ENCODE assay signal across 21 cellular contexts in genomic region chr15:100928632-100929280, GRCh38. TPM values are rescaled to one million over a fixed set of nuclear protein-coding genes. Genes with fewer than 3 reads are reported as not detected.
A peak's percentile ranks its signal among the peaks of the same experiment; 100 is the strongest.
DNase-seq lines count a peak whose midpoint lies in the region; ATAC-seq and TF ChIP-seq lines count a peak whose summit lies in the region.
"Had no signal": no experiment of that assay in that cellular context is flagged by ENCODE, and none has a peak within 500 bp of the region (broad histone marks: within the 10 kb centered on the region; RNA-seq: fewer than 3 reads in every experiment).

No MANE protein-coding gene starts in this region.

- H3K27ac ChIP-seq in WERI-Rb-1: peak overlapping the region; percentile 52

- H3K4me1 ChIP-seq in Caco-2 (peaks cover 14% of the 10 kb centered on the region), mucosa of descending colon (ENCODE audit: low read depth) (peaks cover 18% of the 10 kb centered on the region)

- POLR2A ChIA-PET in Caco-2 (lab: Charles Lee): no interaction called here

- CTCF ChIA-PET in Caco-2 (lab: Charles Lee): interaction anchor here (1.6 kb wide), 1 partner anchor 10 kb away, joined by 11 read pairs; the partner anchor contains the start of gene LRRK1

- DNase-seq in Caco-2 (peak; percentile 70 to 73), NCI-H1417 treated with DMSO at 0.1 percent for 48 hours (lab: John Stamatoyannopoulos, UW) (peak; percentile 28), WERI-Rb-1 (no peak), mucosa of descending colon (peak in 2 of 3 donors; percentile 67 to 73), AG08395 (ENCODE audit: low spot score) (no peak)
- DNase-seq in activated naive CD4-positive, alpha-beta T cell (lab: John Stamatoyannopoulos, UW): no peak
- DNase-seq: ACHN; activated CD8-positive, alpha-beta memory T cell treated with anti-CD3 and anti-CD28 coated beads, Interleukin-2, amount 50 U/mL, for 48 hours; activated naive CD4-positive, alpha-beta T cell treated with anti-CD3 and anti-CD28 coated beads for 36 hours; hypothalamus; KG1; NCI-H1694 treated with DMSO at 0.1 percent for 48 hours; stimulated activated CD4-positive, alpha-beta T cell treated with anti-CD3 and anti-CD28 coated beads, Interleukin-12 subunit alpha, Interleukin-12 subunit beta, amount 100 ng/mL, for 4 hours had no signal

- peaks cover 21% of the 10 kb centered on the region for H3K4me1 Mint-ChIP-seq in Caco-2 (ENCODE audit: low read depth, unreplicated experiment)

- H3K27ac Mint-ChIP-seq in Caco-2 (ENCODE audit: unreplicated experiment): peak overlapping the region; percentile 79
- H3K27ac Mint-ChIP-seq: activated naive CD4-positive, alpha-beta T cell treated with anti-CD3 and anti-CD28 coated beads for 36 hours; dendritic cell treated with granulocyte-macrophage colony-stimulating factor and Interleukin-4, amounts not matched to agents 40 ng/mL and 50 ng/mL, for 4 days; stimulated activated naive CD8-positive, alpha-beta T cell treated with anti-CD3 and anti-CD28 coated beads, Interleukin-15, Interleukin-2, amounts not matched to agents 100 ng/mL and 50 ng/mL, for 24 hours; T-helper 1 cell treated with Interleukin-12 subunit alpha and Interleukin-12 subunit beta and Interleukin-4 antibody, amounts not matched to agents 30 μg/mL and 1 μg/mL, for 36 hours had no signal

- H3K27me3 ChIP-seq in Caco-2 (replicated peaks; ENCODE audit: control insufficient read depth, insufficient read depth, low read length) (no peaks in the 10 kb centered on the region), WERI-Rb-1 (ENCODE audit: insufficient read depth, low read depth, severe bottlenecking) (no peaks in the 10 kb centered on the region)

- no peak overlapping the region for H3K4me3 ChIP-seq in Caco-2 (ENCODE audit: low read depth, low read length)
- H3K4me3 ChIP-seq in WERI-Rb-1 (ENCODE audit: low read depth, low read length): no peak overlapping the region
- no peak overlapping the region for H3K4me3 ChIP-seq in mucosa of descending colon

- BruUV-seq in Caco-2 (replicated peaks; lab: Mats Ljungman, UMichigan): no TSS peak

- peak; percentile 22 for ATAC-seq in mucosa of descending colon
- no peak for ATAC-seq in GM21526 (IDR thresholded peaks at IDR 0.05; ENCODE audit: low FRiP score, unreplicated experiment)
- ATAC-seq in HG03432 (IDR thresholded peaks at IDR 0.05; ENCODE audit: unreplicated experiment): no peak
- ATAC-seq: activated CD4-positive, CD25-positive, alpha-beta regulatory T cell treated with anti-CD3 and anti-CD28 coated beads, Interleukin-2, amount 50 U/mL, for 24 hours; left lobe of liver; Right ventricle myocardium inferior had no signal

- no peaks in the 10 kb centered on the region for H3K9me3 ChIP-seq in Caco-2
- no peaks in the 10 kb centered on the region for H3K9me3 ChIP-seq in WERI-Rb-1 (ENCODE audit: severe bottlenecking)
- H3K9me3 ChIP-seq in mucosa of descending colon: no peaks in the 10 kb centered on the region

- H3K36me3 ChIP-seq in Caco-2 (ENCODE audit: control insufficient read depth, insufficient read depth, low read length) (no peaks in the 10 kb centered on the region; the same call in none of the 2 replicates), WERI-Rb-1 (peaks cover 2% of the 10 kb centered on the region; the same call in 1 of the 2 replicates), mucosa of descending colon (ENCODE audit: low read depth) (no peaks in the 10 kb centered on the region)

- intact Hi-C loops in Caco-2 (cut with micrococcal nuclease; ENCODE audit: unreplicated experiment): loop anchor here (2.0 kb wide), 1 partner anchor 16 kb away; no protein-coding TSS in a partner anchor
- intact Hi-C loops in mucosa of descending colon (cut with DNase I, micrococcal nuclease): no loop called here

- no peaks in the 10 kb centered on the region for H3K27me3 Mint-ChIP-seq in Caco-2 (ENCODE audit: insufficient read depth, unreplicated experiment)
- H3K27me3 Mint-ChIP-seq: dendritic cell treated with granulocyte-macrophage colony-stimulating factor and Interleukin-4, amounts not matched to agents 40 ng/mL and 50 ng/mL, for 4 days had no signal

- H3K9me3 Mint-ChIP-seq in Caco-2 (ENCODE audit: unreplicated experiment): no peaks in the 10 kb centered on the region
- H3K9me3 Mint-ChIP-seq: activated naive CD4-positive, alpha-beta T cell treated with anti-CD3 and anti-CD28 coated beads for 36 hours; dendritic cell treated with granulocyte-macrophage colony-stimulating factor and Interleukin-4, amounts not matched to agents 40 ng/mL and 50 ng/mL, for 4 days; stimulated activated naive CD8-positive, alpha-beta T cell treated with anti-CD3 and anti-CD28 coated beads, Interleukin-15, Interleukin-2, amounts not matched to agents 100 ng/mL and 50 ng/mL, for 24 hours; T-helper 1 cell treated with Interleukin-12 subunit alpha and Interleukin-12 subunit beta and Interleukin-4 antibody, amounts not matched to agents 30 μg/mL and 1 μg/mL, for 36 hours had no signal

- H3K36me3 Mint-ChIP-seq in Caco-2 (ENCODE audit: insufficient read depth, unreplicated experiment): peaks cover 12% of the 10 kb centered on the region

- TF ChIP-seq CTCF in Caco-2 (IDR thresholded peaks at IDR 0.05; ENCODE audit: insufficient read depth in 1 of 2, low read depth in 1 of 2, low read length in 1 of 2, severe bottlenecking in 1 of 2, unreplicated experiment in 1 of 2) (no peak), WERI-Rb-1 (IDR thresholded peaks at IDR 0.05; ENCODE audit: low read depth, low read length) (no peak), mucosa of descending colon (IDR thresholded peaks at IDR 0.05) (no peak)

- peak overlapping the region; percentile 21 for H3K4me3 Mint-ChIP-seq in Caco-2 (ENCODE audit: unreplicated experiment)
- H3K4me3 Mint-ChIP-seq: activated naive CD4-positive, alpha-beta T cell treated with anti-CD3 and anti-CD28 coated beads for 36 hours; dendritic cell treated with granulocyte-macrophage colony-stimulating factor and Interleukin-4, amounts not matched to agents 40 ng/mL and 50 ng/mL, for 4 days; stimulated activated naive CD8-positive, alpha-beta T cell treated with anti-CD3 and anti-CD28 coated beads, Interleukin-15, Interleukin-2, amounts not matched to agents 100 ng/mL and 50 ng/mL, for 24 hours; T-helper 1 cell treated with Interleukin-12 subunit alpha and Interleukin-12 subunit beta and Interleukin-4 antibody, amounts not matched to agents 30 μg/mL and 1 μg/mL, for 36 hours had no signal

RNA-seq across cellular contexts. Expression of gene LRRK1, which starts 9.6 kb away (rescaled TPM):
- total RNA-seq in Caco-2 (2022) (9.2 and 12.0 TPM in 2 replicates), mucosa of descending colon (10 to 100 TPM; 43.7 to 60.1 (median 50.6) TPM)

RNA-seq across cellular contexts. Expression of gene ALDH1A3, which starts 49.1 kb away (rescaled TPM):
- total RNA-seq in Caco-2 (2022) (3.9 and 6.6 TPM in 2 replicates), mucosa of descending colon (10 to 100 TPM in 2 of 3 donors, 1 to 10 TPM in 1; 4.7 to 18.0 (median 12.9) TPM)
- total RNA-seq: activated naive CD4-positive, alpha-beta T cell treated with anti-CD3 and anti-CD28 coated beads for 36 hours had no signal

Comparison
In these comparisons a context has a peak if more than half of its experiments do, and no peak if none do; other contexts are left out.
1. DNase-seq: peak in Caco-2 (2 of 2), NCI-H1417 treated with DMSO at 0.1 percent for 48 hours (single experiment) and mucosa of descending colon (2 of 3); none in WERI-Rb-1 (single experiment), AG08395 (single experiment) and activated naive CD4-positive, alpha-beta T cell (0 of 4).